ENCODE assay signal across 11 cellular contexts in genomic region chr3:9779197-9779596, GRCh38. TPM values are rescaled to one million over a fixed set of nuclear protein-coding genes. Genes with fewer than 3 reads are reported as not detected.
A peak's percentile ranks its signal among the peaks of the same experiment; 100 is the strongest.
DNase-seq lines count a peak whose midpoint lies in the region; ATAC-seq and TF ChIP-seq lines count a peak whose summit lies in the region.
"Had no signal": no experiment of that assay in that cellular context is flagged by ENCODE, and none has a peak within 500 bp of the region (broad histone marks: within the 10 kb centered on the region; RNA-seq: fewer than 3 reads in every experiment).

No MANE protein-coding gene starts in this region.

- ATAC-seq in naive thymus-derived CD8-positive, alpha-beta T cell = no peak
- no peak for ATAC-seq in GM19023 (IDR thresholded peaks at IDR 0.05; ENCODE audit: unreplicated experiment)
- no peak for ATAC-seq in HG03521 (IDR thresholded peaks at IDR 0.05; ENCODE audit: unreplicated experiment)

- POLR2A ChIA-PET in naive thymus-derived CD8-positive, alpha-beta T cell (lab: Charles Lee) = no interaction called here

- peak overlapping the region in 6 of 10 donors; percentile 36 to 90 (median 70) for H3K27ac Mint-ChIP-seq in naive thymus-derived CD8-positive, alpha-beta T cell
- H3K27ac Mint-ChIP-seq in endothelial cell (ENCODE audit: unreplicated experiment) = no peak overlapping the region

- no peaks in the 10 kb centered on the region for H3K9me3 Mint-ChIP-seq in naive thymus-derived CD8-positive, alpha-beta T cell
- no peaks in the 10 kb centered on the region for H3K9me3 Mint-ChIP-seq in endothelial cell (ENCODE audit: unreplicated experiment)

- H3K36me3 ChIP-seq in H7 (replicated peaks; ENCODE audit: control insufficient read depth, insufficient read depth, low read length) = peaks cover 12% of the 10 kb centered on the region

- H3K27me3 Mint-ChIP-seq in naive thymus-derived CD8-positive, alpha-beta T cell = no peaks in the 10 kb centered on the region
- H3K27me3 Mint-ChIP-seq in endothelial cell (ENCODE audit: unreplicated experiment) = no peaks in the 10 kb centered on the region

- H3K4me3 Mint-ChIP-seq in naive thymus-derived CD8-positive, alpha-beta T cell = peak overlapping the region in 9 of 10 donors; percentile 44 to 84 (median 71)
- H3K4me3 Mint-ChIP-seq in endothelial cell (ENCODE audit: unreplicated experiment) = no peak overlapping the region

- peak; percentile 34 for DNase-seq in CD1c-positive myeloid dendritic cell (ENCODE audit: extremely low spot score)
- DNase-seq in H7 = peak; percentile 65
- peak; percentile 44 to 49 for DNase-seq in activated T-cell treated with anti-CD3 and anti-CD28 coated beads, Interleukin-2, amount 50 U/mL, for 48 hours
- DNase-seq in naive thymus-derived CD8-positive, alpha-beta T cell = no peak
- no peak for DNase-seq in NK-92 treated with Interleukin-12 subunit alpha and Interleukin-12 subunit beta, amount 100 ng/mL, for 24 hours (lab: John Stamatoyannopoulos, UW)
- no peak for DNase-seq in endothelial cell (ENCODE audit: low spot score)
- DNase-seq: activated CD4-positive, alpha-beta T cell treated with anti-CD3 and anti-CD28 coated beads, Interleukin-2, amount 50 U/mL, for 4 hours; NCI-H1105; NCI-H69 had no signal

- peaks cover 35 to 65% (median 63%) of the 10 kb centered on the region in 4 donors for H3K4me1 Mint-ChIP-seq in naive thymus-derived CD8-positive, alpha-beta T cell
- H3K4me1 Mint-ChIP-seq in endothelial cell (ENCODE audit: unreplicated experiment) = peaks cover 13% of the 10 kb centered on the region

- H3K4me3 ChIP-seq in H7 (ENCODE audit: insufficient read depth, low read depth, low read length) = no peak overlapping the region

- TF ChIP-seq CTCF in endothelial cell (IDR thresholded peaks at IDR 0.05; ENCODE audit: unreplicated experiment) = no peak

- peaks cover 0 to 25% (median 9%) of the 10 kb centered on the region in 3 donors for H3K36me3 Mint-ChIP-seq in naive thymus-derived CD8-positive, alpha-beta T cell
- peaks cover 4% of the 10 kb centered on the region for H3K36me3 Mint-ChIP-seq in endothelial cell (ENCODE audit: low read depth, unreplicated experiment)

- no peaks in the 10 kb centered on the region for H3K27me3 ChIP-seq in H7 (ENCODE audit: control insufficient read depth, insufficient read depth, low read length)

RNA-seq across cellular contexts. Expression of gene CAMK1, which starts 9.4 kb away (rescaled TPM):
- 5.1 and 10.7 TPM in 2 replicates for total RNA-seq in H7 (2014; rRNA removed; shearing (Covaris generic))
- under 1 TPM; 0.31 to 0.96 TPM for total RNA-seq in naive thymus-derived CD8-positive, alpha-beta T cell
- 1 to 10 TPM in 2 of 3 donors, under 1 TPM in 1; 0.17 to 1.1 (median 1.1) TPM for polyA plus RNA-seq in naive thymus-derived CD8-positive, alpha-beta T cell
- total RNA-seq in endothelial cell (ENCODE audit: unreplicated experiment) = 6.0 TPM

RNA-seq across cellular contexts. Expression of gene TADA3, which starts 13.1 kb away (rescaled TPM):
- total RNA-seq in H7 (2014; rRNA removed; shearing (Covaris generic)) = 76.0 and 79.6 TPM in 2 replicates
- total RNA-seq in naive thymus-derived CD8-positive, alpha-beta T cell = 10 to 100 TPM; 33.3 to 35.9 TPM
- 10 to 100 TPM; 38.2 to 51.2 (median 44.1) TPM for polyA plus RNA-seq in naive thymus-derived CD8-positive, alpha-beta T cell
- 35.4 TPM for total RNA-seq in endothelial cell (ENCODE audit: unreplicated experiment)

RNA-seq across cellular contexts. Expression of gene ARPC4, which starts 13.7 kb away (rescaled TPM):
- 207 and 239 TPM in 2 replicates for total RNA-seq in H7 (2014; rRNA removed; shearing (Covaris generic))
- total RNA-seq in naive thymus-derived CD8-positive, alpha-beta T cell = 100 to 1,000 TPM; 134 to 146 TPM
- polyA plus RNA-seq in naive thymus-derived CD8-positive, alpha-beta T cell = 100 to 1,000 TPM; 201 to 229 (median 225) TPM
- total RNA-seq in endothelial cell (ENCODE audit: unreplicated experiment) = 203 TPM

RNA-seq across cellular contexts. Expression of gene OGG1, which starts 29.4 kb away (rescaled TPM):
- 17.7 and 29.3 TPM in 2 replicates for total RNA-seq in H7 (2014; rRNA removed; shearing (Covaris generic))
- total RNA-seq in naive thymus-derived CD8-positive, alpha-beta T cell = 10 to 100 TPM; 25.7 to 27.0 TPM
- polyA plus RNA-seq in naive thymus-derived CD8-positive, alpha-beta T cell = 10 to 100 TPM; 15.3 to 20.7 (median 18.0) TPM
- 22.2 TPM for total RNA-seq in endothelial cell (ENCODE audit: unreplicated experiment)

RNA-seq across cellular contexts. Expression of gene TTLL3, which starts 30.9 kb away (rescaled TPM):
- 3.7 and 7.4 TPM in 2 replicates for total RNA-seq in H7 (2014; rRNA removed; shearing (Covaris generic))
- total RNA-seq in naive thymus-derived CD8-positive, alpha-beta T cell = 10 to 100 TPM; 64.5 to 65.6 TPM
- 1 to 10 TPM; 1.3 to 2.5 (median 2.2) TPM for polyA plus RNA-seq in naive thymus-derived CD8-positive, alpha-beta T cell
- total RNA-seq in endothelial cell (ENCODE audit: unreplicated experiment) = 34.4 TPM

Comparison
In these comparisons a context has a peak if more than half of its experiments do, and no peak if none do; other contexts are left out.
1. DNase-seq: peak in CD1c-positive myeloid dendritic cell (single experiment), H7 (single experiment) and activated T-cell treated with anti-CD3 and anti-CD28 coated beads, Interleukin-2, amount 50 U/mL, for 48 hours (2 of 2); none in naive thymus-derived CD8-positive, alpha-beta T cell (0 of 10), NK-92 treated with Interleukin-12 subunit alpha and Interleukin-12 subunit beta, amount 100 ng/mL, for 24 hours (single experiment) and endothelial cell (single experiment).